In the genomic region with DNA sequence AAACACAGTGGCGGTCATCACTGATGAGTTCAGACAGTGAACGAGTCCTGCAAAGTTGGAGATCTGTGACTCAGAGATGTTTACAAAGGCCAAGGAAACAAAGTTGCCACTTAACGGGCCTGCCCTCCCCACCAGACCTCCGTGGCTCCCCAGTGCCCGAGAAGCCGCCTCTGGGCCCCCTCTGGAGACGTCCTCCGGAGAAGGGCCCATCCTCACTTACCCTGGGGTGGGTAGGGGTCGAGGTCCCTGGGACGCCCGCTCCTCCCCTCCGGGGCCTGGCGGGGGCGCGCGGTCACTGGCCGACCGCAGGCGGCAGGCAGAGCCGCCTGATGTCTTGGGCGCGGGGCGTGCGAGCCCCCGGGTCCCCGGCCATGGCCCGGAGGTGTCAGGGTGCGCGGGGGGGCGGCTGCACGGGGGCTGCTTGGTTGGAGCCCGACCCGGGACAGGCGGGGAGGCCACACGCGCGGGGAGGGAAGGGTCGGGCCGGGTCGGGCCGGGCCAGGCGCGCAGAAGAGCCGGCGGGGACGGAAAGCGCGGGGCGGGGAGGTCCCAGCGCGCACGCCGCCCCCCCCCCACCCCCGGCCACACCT, we compare ENCODE assay signal across 9 cellular contexts. TPM values are rescaled to one million over a fixed set of nuclear protein-coding genes. Genes with fewer than 3 reads are reported as not detected.
A peak's percentile ranks its signal among the peaks of the same experiment; 100 is the strongest.
DNase-seq lines count a peak whose midpoint lies in the region; ATAC-seq, FAIRE-seq and TF ChIP-seq lines count a peak whose summit lies in the region.
"Had no signal": no experiment of that assay in that cellular context is flagged by ENCODE, and none has a peak within 500 bp of the region (broad histone marks: within the 10 kb centered on the region; RNA-seq: fewer than 3 reads in every experiment).

No MANE protein-coding gene starts in this region.

- H3K4me3 ChIP-seq in endothelial cell of umbilical vein (replicated peaks in 1 of 3; ENCODE audit: insufficient read depth in 1 of 3, low read depth in 1 of 3, low read length in 3 of 3) (peak overlapping the region; percentile 83 to 93 (median 84)), mucosa of rectum (ENCODE audit: low read length in 2 of 2) (peak overlapping the region; percentile 77 to 85), aorta (ENCODE audit: low read length in 2 of 2) (peak overlapping the region; percentile 91 to 99)

- no peaks in the 10 kb centered on the region for H3K9me1 ChIP-seq in endothelial cell of umbilical vein (replicated peaks; ENCODE audit: control insufficient read depth, extremely low read depth, insufficient read depth, low read length)

- DNase-seq in activated CD8-positive, alpha-beta memory T cell treated with anti-CD3 and anti-CD28 coated beads for 24 hours, result peak; percentile 77
- DNase-seq in activated CD8-positive, alpha-beta memory T cell treated with anti-CD3 and anti-CD28 coated beads, Interleukin-2, amount 50 U/mL, for 4 hours, result no peak
- DNase-seq in endothelial cell of umbilical vein (ENCODE audit: low read depth, low spot score), result peak; percentile 50
- DNase-seq in aorta, result peak in 1 of 2 donors; percentile 84
- DNase-seq in midbrain (lab: John Stamatoyannopoulos, UW), result no peak

- peak; percentile 45 for TF ChIP-seq CTCF in VCaP (conservative IDR thresholded peaks at IDR 0.05)
- peak in 1 of 2 donors; percentile 33 for TF ChIP-seq CTCF in endothelial cell of umbilical vein (IDR thresholded peaks at IDR 0.05; ENCODE audit: extremely low read depth in 1 of 2, insufficient read depth in 1 of 2, low read depth in 1 of 2, low read length in 2 of 2)

- WGBS in aorta, 2 donors, result 1 to 4% methylated on average over 27 to 54 of the region's 54 CpGs

- H2AFZ ChIP-seq in endothelial cell of umbilical vein (ENCODE audit: low read depth, low read length), result peak overlapping the region; percentile 70

- POLR2A ChIA-PET in endothelial cell of umbilical vein (lab: Charles Lee), result no interaction called here

- peaks cover 2% of the 10 kb centered on the region for H4K20me1 ChIP-seq in endothelial cell of umbilical vein (replicated peaks; ENCODE audit: control insufficient read depth, extremely low read depth, insufficient read depth, low read length)

- H3K36me3 ChIP-seq in endothelial cell of umbilical vein (ENCODE audit: control insufficient read depth in 2 of 2, extremely low read depth in 1 of 2, insufficient read depth in 2 of 2, low read length in 2 of 2), result peaks cover 0 to 3% of the 10 kb centered on the region in 2 experiments
- peaks cover 6% of the 10 kb centered on the region in 2 donors for H3K36me3 ChIP-seq in mucosa of rectum (ENCODE audit: control insufficient read depth in 2 of 2, insufficient read depth in 2 of 2, low read length in 2 of 2)
- H3K36me3 ChIP-seq in aorta (ENCODE audit: control insufficient read depth in 1 of 2, insufficient read depth in 2 of 2, low read length in 1 of 2), result no peaks in the 10 kb centered on the region

- intact Hi-C loops in endothelial cell of umbilical vein (cut with micrococcal nuclease) (loop anchor here (1.0 kb wide), 1 partner anchor 109 kb away; no protein-coding TSS in a partner anchor), aorta (cut with DNase I) (loop anchor here in 1 of 2 donors (5.0 to 10.0 kb wide), 2 partner anchors 173 to 905 kb away; partner anchors contain the start of gene AKAP17A)

- H3K9ac ChIP-seq in endothelial cell of umbilical vein (replicated peaks; ENCODE audit: extremely low read depth, insufficient read depth, low read length) (peak overlapping the region; percentile 71), mucosa of rectum (ENCODE audit: low read depth in 1 of 2, low read length in 2 of 2) (peak overlapping the region; percentile 61 to 85)

- peaks cover 48% of the 10 kb centered on the region for H3K79me2 ChIP-seq in endothelial cell of umbilical vein (ENCODE audit: control insufficient read depth, insufficient read depth, low read length)

- H3K9me3 ChIP-seq in endothelial cell of umbilical vein (replicated peaks; ENCODE audit: control insufficient read depth, insufficient read depth, low read length), result no peaks in the 10 kb centered on the region
- H3K9me3 ChIP-seq in mucosa of rectum (ENCODE audit: control insufficient read depth in 2 of 2, low read length in 2 of 2), result no peaks in the 10 kb centered on the region
- H3K9me3 ChIP-seq in aorta (ENCODE audit: control insufficient read depth, low read length), result no peaks in the 10 kb centered on the region

- dilution Hi-C loops in endothelial cell of umbilical vein (cut with MboI; ENCODE audit: extremely low pct_ligation_motif_present, low sequenced_read_pairs), result no loop called here

- peak; percentile 71 for FAIRE-seq in endothelial cell of umbilical vein (lab: Jason Lieb, UNC)
- FAIRE-seq: G401.6 had no signal

- no peak for TF ChIP-seq POLR2A in endothelial cell of umbilical vein (IDR thresholded peaks at IDR 0.05; ENCODE audit: low read depth, low read length)

- BruUV-seq in endothelial cell of umbilical vein (replicated peaks; lab: Mats Ljungman, UMichigan), result no TSS peak

- CTCF ChIA-PET in endothelial cell of umbilical vein (lab: Charles Lee), result no interaction called here

- no peaks in the 10 kb centered on the region for H3K27me3 ChIP-seq in endothelial cell of umbilical vein (ENCODE audit: control insufficient read depth in 2 of 2, insufficient read depth in 2 of 2, low read length in 2 of 2)
- no peaks in the 10 kb centered on the region for H3K27me3 ChIP-seq in mucosa of rectum (ENCODE audit: control insufficient read depth in 2 of 2, insufficient read depth in 2 of 2, low read length in 2 of 2)
- no peaks in the 10 kb centered on the region for H3K27me3 ChIP-seq in aorta (ENCODE audit: control insufficient read depth in 1 of 2, insufficient read depth in 2 of 2, low read length in 1 of 2)

- H3K27ac ChIP-seq in VCaP (peak overlapping the region; percentile 83), endothelial cell of umbilical vein (ENCODE audit: insufficient read depth, low read depth, low read length) (peak overlapping the region; percentile 54), mucosa of rectum (ENCODE audit: low read depth in 2 of 2, low read length in 2 of 2) (peak overlapping the region; percentile 91 to 92), aorta (ENCODE audit: low read depth in 1 of 2, low read length in 2 of 2) (peak overlapping the region in 1 of 2 donors; percentile 20)

- peak overlapping the region; percentile 86 for H3K4me2 ChIP-seq in endothelial cell of umbilical vein (ENCODE audit: insufficient read depth, low read length)

- H3K4me1 ChIP-seq in endothelial cell of umbilical vein (ENCODE audit: control insufficient read depth, extremely low read depth, insufficient read depth, low read length) (peaks cover 13% of the 10 kb centered on the region), mucosa of rectum (ENCODE audit: control insufficient read depth in 2 of 2, insufficient read depth in 2 of 2, low read length in 2 of 2) (peaks cover 36 to 37% of the 10 kb centered on the region in 2 donors), aorta (ENCODE audit: control insufficient read depth in 1 of 2, insufficient read depth in 2 of 2, low read length in 2 of 2) (no peaks in the 10 kb centered on the region)

- ATAC-seq in HG03095 (IDR thresholded peaks at IDR 0.05; ENCODE audit: unreplicated experiment) (peak; percentile 58), aorta (ENCODE audit: low FRiP score) (peak; percentile 42)

TF ChIP-seq in endothelial cell of umbilical vein, 7 proteins besides CTCF, POLR2A, EP300 and RAD21:
- TF ChIP-seq MYC (IDR thresholded peaks at IDR 0.05; ENCODE audit: low read depth, low read length), result no peak
- peak; percentile 40 for TF ChIP-seq FOS (IDR thresholded peaks at IDR 0.05; ENCODE audit: borderline replicate concordance, insufficient read depth, low read length)

RNA-seq across cellular contexts. Expression of gene DHRSX, which starts 0.6 kb away (rescaled TPM):
- total RNA-seq in endothelial cell of umbilical vein (27.1 and 29.3 TPM in 2 replicates), aorta (10 to 100 TPM; 15.7 to 21.8 TPM)
- polyA plus RNA-seq in endothelial cell of umbilical vein (37.7 and 46.3 TPM in 2 replicates), aorta (1 to 10 TPM; 6.0 to 7.7 TPM)
- 35.1 and 37.6 TPM in 2 replicates for polyA plus RNA-seq in endothelial cell of umbilical vein (2011; cell fraction: cytosol; rRNA removed)
- 19.9 and 24.0 TPM in 2 replicates for polyA plus RNA-seq in endothelial cell of umbilical vein (2011; cell fraction: nucleus; rRNA removed)
- polyA plus RNA-seq in endothelial cell of umbilical vein (2012), result 34.9 and 40.0 TPM in 2 replicates
- 31.0 and 34.3 TPM in 2 replicates for polyA minus RNA-seq in endothelial cell of umbilical vein
- 19.3 TPM for polyA minus RNA-seq in endothelial cell of umbilical vein (2011; cell fraction: cytosol; rRNA and poly(A)+ RNA removed)
- 15.4 and 17.2 TPM in 2 replicates for polyA minus RNA-seq in endothelial cell of umbilical vein (2011; cell fraction: nucleus; rRNA and poly(A)+ RNA removed)

RNA-seq across cellular contexts. Expression of gene ZBED1, which starts 0.6 kb away (rescaled TPM):
- 43.7 and 46.5 TPM in 2 replicates for total RNA-seq in endothelial cell of umbilical vein
- 24.6 and 26.6 TPM in 2 replicates for polyA plus RNA-seq in endothelial cell of umbilical vein
- 23.0 and 29.3 TPM in 2 replicates for polyA plus RNA-seq in endothelial cell of umbilical vein (2011; cell fraction: cytosol; rRNA removed)
- polyA plus RNA-seq in endothelial cell of umbilical vein (2011; cell fraction: nucleus; rRNA removed), result 11.7 and 13.9 TPM in 2 replicates
- polyA plus RNA-seq in endothelial cell of umbilical vein (2012), result 26.7 and 32.6 TPM in 2 replicates
- 28.4 and 32.0 TPM in 2 replicates for polyA minus RNA-seq in endothelial cell of umbilical vein
- polyA minus RNA-seq in endothelial cell of umbilical vein (2011; cell fraction: cytosol; rRNA and poly(A)+ RNA removed), result 54.0 TPM
- 11.7 and 17.6 TPM in 2 replicates for polyA minus RNA-seq in endothelial cell of umbilical vein (2011; cell fraction: nucleus; rRNA and poly(A)+ RNA removed)
- 10 to 100 TPM; 31.3 to 33.5 TPM for total RNA-seq in aorta
- 10 to 100 TPM; 15.2 to 15.5 TPM for polyA plus RNA-seq in aorta

Comparison
In these comparisons a context has a peak if more than half of its experiments do, and no peak if none do; other contexts are left out.
1. DNase-seq: peak in activated CD8-positive, alpha-beta memory T cell treated with anti-CD3 and anti-CD28 coated beads for 24 hours (single experiment) and endothelial cell of umbilical vein (single experiment); none in activated CD8-positive, alpha-beta memory T cell treated with anti-CD3 and anti-CD28 coated beads, Interleukin-2, amount 50 U/mL, for 4 hours (single experiment) and midbrain (single experiment).
2. Peak in every context shown above with its lines, with median percentiles within 50 percentile points of each other: H3K4me3 ChIP-seq.